In genomic region chr18:46373787-46374186, GRCh38 we compare ENCODE assay signal across 26 cellular contexts.
DNase-seq lines count a peak whose midpoint lies in the region; ATAC-seq, FAIRE-seq and TF ChIP-seq lines count a peak whose summit lies in the region.
"Had no signal": no experiment of that assay in that cellular context is flagged by ENCODE, and none has a peak within 500 bp of the region (broad histone marks: within the 10 kb centered on the region; RNA-seq: fewer than 3 reads in every experiment).

No MANE protein-coding gene starts in this region.

- H3K9ac ChIP-seq in HUES48 (ENCODE audit: low read depth, low read length) (no peak overlapping the region), kidney (ENCODE audit: low read length in 2 of 2) (no peak overlapping the region)
- H3K9ac ChIP-seq: BLaER1 treated with 17β-estradiol and CSF1 and Interleukin-3, amounts not matched to agents 10 nM and 100 nM had no signal

- H3K27me3 ChIP-seq in BE2C: no peaks in the 10 kb centered on the region
- no peaks in the 10 kb centered on the region for H3K27me3 ChIP-seq in HUES48 (ENCODE audit: control insufficient read depth, insufficient read depth, low read length)
- H3K27me3 ChIP-seq: BLaER1 treated with 17β-estradiol and CSF1 and Interleukin-3, amounts not matched to agents 10 nM and 100 nM had no signal

- H3K36me3 ChIP-seq in BE2C (no peaks in the 10 kb centered on the region), HUES48 (ENCODE audit: control insufficient read depth, insufficient read depth, low read length) (no peaks in the 10 kb centered on the region), kidney (ENCODE audit: control insufficient read depth in 1 of 2, insufficient read depth in 2 of 2, low read length in 2 of 2) (no peaks in the 10 kb centered on the region)

- H3K4me1 ChIP-seq in BE2C (no peaks in the 10 kb centered on the region; the same call in none of the 2 replicates), HUES48 (ENCODE audit: control insufficient read depth, insufficient read depth, low read length) (no peaks in the 10 kb centered on the region), kidney (ENCODE audit: control insufficient read depth in 1 of 2, insufficient read depth in 1 of 2, low read depth in 1 of 2, low read length in 2 of 2) (no peaks in the 10 kb centered on the region)

- intact Hi-C loops in kidney (cut with DNase I): no loop called here

- H3K4me3 ChIP-seq in BE2C (ENCODE audit: low read depth, low read length): no peak overlapping the region
- no peak overlapping the region for H3K4me3 ChIP-seq in HUES48 (ENCODE audit: low read depth, low read length)
- H3K4me3 ChIP-seq in kidney (ENCODE audit: low read length in 2 of 2): no peak overlapping the region
- H3K4me3 ChIP-seq: BLaER1 treated with 17β-estradiol and CSF1 and Interleukin-3, amounts not matched to agents 10 nM and 100 nM; GM12878 had no signal

- FAIRE-seq in kidney (lab: Jason Lieb, UNC): no peak
- FAIRE-seq: A204.1, D721Med, G401.6, GM12878, H1, RCC 7860 had no signal

- ATAC-seq in SK-N-SH treated with all-trans-retinoic acid at 6 μM for 48 hours: peak; percentile 32; the same call in 1 of the 3 replicates
- ATAC-seq in HG03196 (IDR thresholded peaks at IDR 0.05; ENCODE audit: unreplicated experiment): no peak
- no peak for ATAC-seq in GM21423 (IDR thresholded peaks at IDR 0.05; ENCODE audit: unreplicated experiment)
- no peak for ATAC-seq in GM18502 (IDR thresholded peaks at IDR 0.05; ENCODE audit: poor library complexity, unreplicated experiment)
- ATAC-seq: GM12878, HCT116 had no signal

- TF ChIP-seq CTCF in BE2C (IDR thresholded peaks at IDR 0.05; ENCODE audit: low read depth, low read length) (no peak), kidney (IDR thresholded peaks at IDR 0.05; ENCODE audit: borderline replicate concordance, extremely low read depth, insufficient read depth) (no peak)

- H3K27ac ChIP-seq in HUES48 (ENCODE audit: low read depth, low read length): peak overlapping the region; percentile 1
- H3K27ac ChIP-seq in kidney (ENCODE audit: low read depth in 2 of 2, low read length in 2 of 2): no peak overlapping the region
- H3K27ac ChIP-seq: BLaER1 treated with 17β-estradiol and CSF1 and Interleukin-3, amounts not matched to agents 10 nM and 100 nM had no signal

- peak; percentile 11 for DNase-seq in BE2C
- DNase-seq in kidney: peak; percentile 48
- DNase-seq in hepatic stellate cell (ENCODE audit: low spot score): no peak
- DNase-seq: CD4-positive, alpha-beta T cell; KBM-7; MV-4-11; NCI-H1105; NCI-H1436 treated with DMSO at 0.1 percent for 48 hours; NCI-H2029; NCI-H2171; NCI-H226; NCI-H510A; NCI-H774 had no signal

- H3K9me3 ChIP-seq in BE2C (no peaks in the 10 kb centered on the region), HUES48 (ENCODE audit: control insufficient read depth, insufficient read depth, low read length) (no peaks in the 10 kb centered on the region), kidney (ENCODE audit: control insufficient read depth in 1 of 2, low read length in 2 of 2) (no peaks in the 10 kb centered on the region)
- H3K9me3 ChIP-seq: BLaER1 treated with 17β-estradiol and CSF1 and Interleukin-3, amounts not matched to agents 10 nM and 100 nM had no signal

TF ChIP-seq in SK-N-SH treated with all-trans-retinoic acid at 6 μM for 48 hours, 23 proteins besides CTCF, POLR2A, EP300 and RAD21:
- TF ChIP-seq CSDC2 (CRISPR knock-in tag; IDR thresholded peaks at IDR 0.05): no peak
